Comparison of ENCODE assay signal across 13 cellular contexts in genomic region chr9:129236441-129237145, GRCh38. TPM values are rescaled to one million over a fixed set of nuclear protein-coding genes. Genes with fewer than 3 reads are reported as not detected.
DNase-seq lines count a peak whose midpoint lies in the region; ATAC-seq and FAIRE-seq lines count a peak whose summit lies in the region.
"Had no signal": no experiment of that assay in that cellular context is flagged by ENCODE, and none has a peak within 500 bp of the region (broad histone marks: within the 10 kb centered on the region; RNA-seq: fewer than 3 reads in every experiment).

No MANE protein-coding gene starts in this region.

- no peak for FAIRE-seq in frontal cortex (lab: Jason Lieb, UNC)
- FAIRE-seq in GM19239 (lab: Jason Lieb, UNC), result no peak
- FAIRE-seq: colon had no signal

- peaks cover 49% of the 10 kb centered on the region for H3K4me1 Mint-ChIP-seq in activated T-cell treated with anti-CD3 and anti-CD28 coated beads, Interleukin-2, amount 50 U/mL, for 4 hours (ENCODE audit: low read depth)

- H3K9me3 ChIP-seq in mesodermal cell (ENCODE audit: control insufficient read depth, low read length), result peaks cover 11% of the 10 kb centered on the region
- H3K9me3 ChIP-seq: sigmoid colon had no signal

- H3K27ac ChIP-seq in mesodermal cell (ENCODE audit: low read depth, low read length, severe bottlenecking), result peak overlapping the region; percentile 72
- H3K27ac ChIP-seq: C4-2B, sigmoid colon had no signal

- 71 to 72% methylated on average over 11 to 12 of the region's 15 CpGs for WGBS in mesodermal cell (ENCODE audit: insufficient coverage in 2 of 2), 2 experiments

- H3K36me3 ChIP-seq in mesodermal cell (ENCODE audit: control insufficient read depth, insufficient read depth, low read length), result no peaks in the 10 kb centered on the region
- H3K36me3 ChIP-seq: sigmoid colon had no signal

- H3K9me3 Mint-ChIP-seq in activated T-cell treated with anti-CD3 and anti-CD28 coated beads, Interleukin-2, amount 50 U/mL, for 4 hours, result peaks cover 3% of the 10 kb centered on the region

- peaks cover 20% of the 10 kb centered on the region for H3K4me1 ChIP-seq in mesodermal cell (ENCODE audit: control insufficient read depth, insufficient read depth, low read length, poor library complexity, severe bottlenecking)

- H3K36me3 Mint-ChIP-seq in activated T-cell treated with anti-CD3 and anti-CD28 coated beads, Interleukin-2, amount 50 U/mL, for 4 hours (ENCODE audit: insufficient read depth), result no peaks in the 10 kb centered on the region

- peak; percentile 15 to 33 for ATAC-seq in activated T-cell treated with anti-CD3 and anti-CD28 coated beads, Interleukin-2, amount 50 U/mL, for 4 hours
- no peak for ATAC-seq in GM21515 (IDR thresholded peaks at IDR 0.05; ENCODE audit: unreplicated experiment)

- peak overlapping the region; percentile 82 for H3K4me3 Mint-ChIP-seq in activated T-cell treated with anti-CD3 and anti-CD28 coated beads, Interleukin-2, amount 50 U/mL, for 4 hours

- no peak overlapping the region for H3K4me3 ChIP-seq in mesodermal cell (ENCODE audit: extremely low read depth, insufficient read depth, low read length, poor library complexity, severe bottlenecking)
- H3K4me3 ChIP-seq: sigmoid colon had no signal

- peak in 5 of 6 experiments; percentile 14 to 59 (median 25) for DNase-seq in stimulated activated naive CD4-positive, alpha-beta T cell (lab: John Stamatoyannopoulos, UW)
- no peak for DNase-seq in stimulated activated naive CD4-positive, alpha-beta T cell treated with Interleukin-2 at 50 U/mL for 16 hours (lab: John Stamatoyannopoulos, UW)
- DNase-seq in activated T-cell treated with anti-CD3 and anti-CD28 coated beads, Interleukin-2, amount 50 U/mL, for 4 hours, result no peak
- DNase-seq in frontal cortex (ENCODE audit: low spot score in 2 of 2), result no peak
- DNase-seq in GM19239 (ENCODE audit: insufficient read length, low spot score), result no peak
- DNase-seq in NCI-H128 (lab: John Stamatoyannopoulos, UW; ENCODE audit: unreplicated experiment), result no peak
- DNase-seq: glutamatergic neuron, NCI-H524, sigmoid colon had no signal

- H3K27me3 Mint-ChIP-seq in activated T-cell treated with anti-CD3 and anti-CD28 coated beads, Interleukin-2, amount 50 U/mL, for 4 hours (ENCODE audit: low read depth), result no peaks in the 10 kb centered on the region

RNA-seq across cellular contexts. Expression of gene IER5L, which starts 58.5 kb away (rescaled TPM):
- total RNA-seq in activated T-cell treated with anti-CD3 and anti-CD28 coated beads, Interleukin-2, amount 50 U/mL, for 4 hours, result 1 to 10 TPM; 1.6 to 1.9 (median 1.8) TPM
- polyA plus RNA-seq in mesodermal cell (2013, experiment 1 of 2), result 75.6 TPM
- 55.6 TPM for polyA plus RNA-seq in mesodermal cell (2013, experiment 2 of 2)
- total RNA-seq in frontal cortex, result 33.8 TPM

Comparison
In these comparisons a context has a peak if more than half of its experiments do, and no peak if none do; other contexts are left out.
1. DNase-seq: peak in stimulated activated naive CD4-positive, alpha-beta T cell (5 of 6); none in stimulated activated naive CD4-positive, alpha-beta T cell treated with Interleukin-2 at 50 U/mL for 16 hours (single experiment), activated T-cell treated with anti-CD3 and anti-CD28 coated beads, Interleukin-2, amount 50 U/mL, for 4 hours (single experiment), frontal cortex (0 of 2), GM19239 (single experiment) and NCI-H128 (single experiment).
2. RNA of gene IER5L, which starts 58.5 kb away (total RNA-seq): 33.8 TPM in frontal cortex (single experiment); 1.6 to 1.9 TPM in activated T-cell treated with anti-CD3 and anti-CD28 coated beads, Interleukin-2, amount 50 U/mL, for 4 hours; every median in the first group is over 10 times any median in the second.